Comparison of ENCODE assay signal across 8 cellular contexts in the genomic region with DNA sequence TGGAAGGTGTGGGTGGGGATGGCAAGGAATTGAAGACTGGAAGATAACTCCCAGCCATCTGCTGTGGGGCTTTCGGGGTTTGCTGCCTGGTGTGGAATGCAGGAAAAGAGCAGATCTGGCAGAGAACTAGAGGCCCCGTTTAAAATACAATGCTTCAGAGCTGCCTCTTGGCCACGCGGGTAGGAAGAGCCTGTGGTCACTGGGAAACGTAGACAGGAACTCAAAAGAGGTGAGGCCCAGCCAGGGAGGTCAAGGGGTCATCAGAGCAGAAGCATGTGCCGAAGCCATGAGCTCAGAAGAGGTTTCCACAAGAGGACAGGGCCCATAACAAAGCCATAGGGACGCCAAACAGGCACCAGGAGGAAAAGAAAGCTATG. TPM values are rescaled to one million over a fixed set of nuclear protein-coding genes. Genes with fewer than 3 reads are reported as not detected.
DNase-seq lines count a peak whose midpoint lies in the region; ATAC-seq and TF ChIP-seq lines count a peak whose summit lies in the region.

No MANE protein-coding gene starts in this region.

- POLR2A ChIA-PET in CD4-positive, alpha-beta memory T cell (lab: Charles Lee; ENCODE audit: partially characterized antibody), result no interaction called here

- peak overlapping the region in 1 of 8 donors; percentile 2 for H3K4me3 Mint-ChIP-seq in CD4-positive, alpha-beta memory T cell

- peaks cover 1 to 16% of the 10 kb centered on the region in 2 donors for H3K36me3 Mint-ChIP-seq in CD4-positive, alpha-beta memory T cell

- ATAC-seq in HG02852 (IDR thresholded peaks at IDR 0.05; ENCODE audit: unreplicated experiment) (peak; percentile 3), mucosa of descending colon (peak; percentile 1)

- H3K27ac Mint-ChIP-seq in CD4-positive, alpha-beta memory T cell, result peak overlapping the region in 4 of 7 donors; percentile 11 to 91 (median 62)

- intact Hi-C loops in CD4-positive, alpha-beta memory T cell (cut with micrococcal nuclease), result loop anchor here (5.0 kb wide), 1 partner anchor 794 kb away; the partner anchor contains the start of gene PNPLA4
- intact Hi-C loops in mucosa of descending colon (cut with DNase I, micrococcal nuclease), result no loop called here

- H3K4me1 Mint-ChIP-seq in CD4-positive, alpha-beta memory T cell, result peaks cover 22 to 59% (median 26%) of the 10 kb centered on the region in 4 donors

- no peak overlapping the region for H3K27ac ChIP-seq in CD4-positive, alpha-beta memory T cell (ENCODE audit: low read depth, low read length)

- no peaks in the 10 kb centered on the region for H3K9me3 ChIP-seq in CD4-positive, alpha-beta memory T cell (ENCODE audit: control insufficient read depth in 1 of 2, low read length in 2 of 2)
- no peaks in the 10 kb centered on the region for H3K9me3 ChIP-seq in mucosa of descending colon

- H3K36me3 ChIP-seq in CD4-positive, alpha-beta memory T cell (ENCODE audit: insufficient read depth, low read length), result no peaks in the 10 kb centered on the region
- H3K36me3 ChIP-seq in mucosa of descending colon (ENCODE audit: low read depth), result no peaks in the 10 kb centered on the region

- TF ChIP-seq CTCF in mucosa of descending colon (IDR thresholded peaks at IDR 0.05), result no peak

- H3K27me3 ChIP-seq in CD4-positive, alpha-beta memory T cell (ENCODE audit: insufficient read depth, low read length), result no peaks in the 10 kb centered on the region

- no peaks in the 10 kb centered on the region for H3K9me3 Mint-ChIP-seq in CD4-positive, alpha-beta memory T cell

- CTCF ChIA-PET in CD4-positive, alpha-beta memory T cell (lab: Charles Lee; ENCODE audit: partially characterized antibody), result interaction anchor here (1.1 kb wide), 1 partner anchor 14 kb away, joined by 3 read pairs; the partner anchor contains the start of gene STS

- no peaks in the 10 kb centered on the region for H3K27me3 Mint-ChIP-seq in CD4-positive, alpha-beta memory T cell

- peaks cover 12% of the 10 kb centered on the region for H3K4me1 ChIP-seq in CD4-positive, alpha-beta memory T cell (ENCODE audit: insufficient read depth, low read length)
- H3K4me1 ChIP-seq in mucosa of descending colon (ENCODE audit: low read depth), result peaks cover 3% of the 10 kb centered on the region

- no peak overlapping the region for H3K4me3 ChIP-seq in CD4-positive, alpha-beta memory T cell (ENCODE audit: low read length in 2 of 2)
- H3K4me3 ChIP-seq in mucosa of descending colon, result no peak overlapping the region

- DNase-seq in CD4-positive, alpha-beta memory T cell, result no peak
- DNase-seq in astrocyte of the hippocampus (ENCODE audit: low read depth, low spot score) (peak; percentile 29), mucosa of descending colon (no peak), retina (no peak), NCI-H748 treated with DMSO at 0.1 percent for 48 hours (lab: John Stamatoyannopoulos, UW) (no peak), cerebellar nuclear complex (lab: John Stamatoyannopoulos, UW) (no peak)
- no peak for DNase-seq in stimulated activated CD4-positive, alpha-beta T cell treated with anti-CD3 and anti-CD28 coated beads, Interleukin-4, amount 100 ng/mL, for 24 hours

RNA-seq across cellular contexts. Expression of gene STS, which starts 14.5 kb away (rescaled TPM):
- total RNA-seq in CD4-positive, alpha-beta memory T cell, result 1 to 10 TPM in 1 of 2 experiments, under 1 TPM in 1; 0.64 to 1.0 TPM
- polyA plus RNA-seq in CD4-positive, alpha-beta memory T cell, result 1 to 10 TPM in 1 of 2 donors, under 1 TPM in 1; 0.04 to 1.7 TPM
- 10 to 100 TPM in 2 of 3 donors, 1 to 10 TPM in 1; 8.1 to 19.3 (median 12.9) TPM for total RNA-seq in mucosa of descending colon

RNA-seq across cellular contexts. Expression of gene PUDP, which starts 14.9 kb away (rescaled TPM):
- 10 to 100 TPM; 10.7 to 11.9 TPM for total RNA-seq in CD4-positive, alpha-beta memory T cell
- polyA plus RNA-seq in CD4-positive, alpha-beta memory T cell, result 10 to 100 TPM; 20.9 to 22.5 TPM
- total RNA-seq in mucosa of descending colon, result 10 to 100 TPM; 16.4 to 38.5 (median 32.3) TPM

Comparison
In these comparisons a context has a peak if more than half of its experiments do, and no peak if none do; other contexts are left out.
1. RNA of gene STS, which starts 14.5 kb away (total RNA-seq): 8.1 to 19.3 TPM in mucosa of descending colon; 0.64 to 1.0 TPM in CD4-positive, alpha-beta memory T cell; every median in the first group is over 4 times any median in the second.